In the genomic region with DNA sequence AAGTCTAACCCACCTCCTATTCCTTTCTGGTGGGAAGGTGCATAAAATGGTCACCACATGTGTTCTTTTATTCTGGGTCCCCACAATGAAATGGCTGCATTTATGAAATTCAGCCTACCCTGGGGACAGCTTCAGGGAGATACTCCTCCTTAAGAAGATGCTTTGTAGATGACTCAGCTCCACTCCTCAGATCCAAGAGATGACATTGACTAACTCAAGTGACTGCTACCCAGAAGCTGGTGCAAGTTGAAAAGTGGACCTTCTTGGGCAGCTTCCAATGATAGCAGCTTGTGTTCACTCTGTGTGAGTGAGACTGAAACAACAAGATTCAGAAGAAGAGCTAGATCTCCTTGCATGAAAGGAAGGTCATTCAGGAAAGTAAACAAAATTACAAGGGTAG, we compare ENCODE assay signal across 21 cellular contexts.
"Had no signal": no experiment of that assay in that cellular context is flagged by ENCODE, and none has a peak within 500 bp of the region (broad histone marks: within the 10 kb centered on the region; RNA-seq: fewer than 3 reads in every experiment).

No MANE protein-coding gene starts in this region.

- H3K4me3 ChIP-seq: ascending aorta, breast epithelium, coronary artery, gastrocnemius medialis, heart right ventricle, neural progenitor cell, psoas muscle, thoracic aorta, upper lobe of left lung had no signal

- DNase-seq: activated CD4-positive, alpha-beta T cell treated with anti-CD3 and anti-CD28 coated beads, Interleukin-2, amount 50 U/mL, for 1 hour; activated CD4-positive, CD25-positive, alpha-beta regulatory T cell treated with anti-CD3 and anti-CD28 coated beads, Interleukin-2, amount 50 U/mL, for 72 hours; activated CD8-positive, alpha-beta memory T cell treated with anti-CD3 and anti-CD28 coated beads, Interleukin-2, amount 50 U/mL, for 4 hours; activated effector memory CD4-positive, alpha-beta T cell treated with Interleukin-2 at 50 U/mL for 16 hours; activated T-cell treated with anti-CD3 and anti-CD28 coated beads, Interleukin-2, amount 50 U/mL, for 4 hours; erythroblast; heart right ventricle; left ventricle myocardium superior; psoas muscle; right cardiac atrium; stimulated activated CD4-positive, alpha-beta T cell treated with anti-CD3 and anti-CD28 coated beads, Interleukin-4, amount 100 ng/mL, for 4 hours; T1000; upper lobe of left lung had no signal

- H3K36me3 ChIP-seq: ascending aorta, breast epithelium, gastrocnemius medialis, heart right ventricle, neural progenitor cell, thoracic aorta, upper lobe of left lung had no signal

- H2AFZ ChIP-seq: neural progenitor cell had no signal

- H3K4me2 ChIP-seq: neural progenitor cell had no signal

- H3K27ac ChIP-seq: ascending aorta, breast epithelium, coronary artery, gastrocnemius medialis, heart right ventricle, neural progenitor cell, psoas muscle, thoracic aorta, upper lobe of left lung, VCaP had no signal

- H3K9ac ChIP-seq: neural progenitor cell had no signal

- H3K27me3 ChIP-seq: ascending aorta, breast epithelium, gastrocnemius medialis, heart right ventricle, neural progenitor cell, upper lobe of left lung had no signal

- H3K4me1 ChIP-seq: ascending aorta, breast epithelium, gastrocnemius medialis, heart right ventricle, neural progenitor cell, psoas muscle, upper lobe of left lung had no signal

- H3K9me3 ChIP-seq: ascending aorta, breast epithelium, gastrocnemius medialis, psoas muscle, thoracic aorta, upper lobe of left lung had no signal

- ATAC-seq: activated T-cell treated with anti-CD3 and anti-CD28 coated beads, Interleukin-2, amount 50 U/mL, for 4 hours; heart right ventricle; left ventricle myocardium superior; psoas muscle; right cardiac atrium; stimulated activated memory B cell treated with anti-CD40 and anti-IgM and Interleukin-4, amounts not matched to agents 10 μg/mL and 1 μg/mL and 100 μg/mL, for 72 hours had no signal
